ENCODE assay signal across 1 cellular context in the genomic region with DNA sequence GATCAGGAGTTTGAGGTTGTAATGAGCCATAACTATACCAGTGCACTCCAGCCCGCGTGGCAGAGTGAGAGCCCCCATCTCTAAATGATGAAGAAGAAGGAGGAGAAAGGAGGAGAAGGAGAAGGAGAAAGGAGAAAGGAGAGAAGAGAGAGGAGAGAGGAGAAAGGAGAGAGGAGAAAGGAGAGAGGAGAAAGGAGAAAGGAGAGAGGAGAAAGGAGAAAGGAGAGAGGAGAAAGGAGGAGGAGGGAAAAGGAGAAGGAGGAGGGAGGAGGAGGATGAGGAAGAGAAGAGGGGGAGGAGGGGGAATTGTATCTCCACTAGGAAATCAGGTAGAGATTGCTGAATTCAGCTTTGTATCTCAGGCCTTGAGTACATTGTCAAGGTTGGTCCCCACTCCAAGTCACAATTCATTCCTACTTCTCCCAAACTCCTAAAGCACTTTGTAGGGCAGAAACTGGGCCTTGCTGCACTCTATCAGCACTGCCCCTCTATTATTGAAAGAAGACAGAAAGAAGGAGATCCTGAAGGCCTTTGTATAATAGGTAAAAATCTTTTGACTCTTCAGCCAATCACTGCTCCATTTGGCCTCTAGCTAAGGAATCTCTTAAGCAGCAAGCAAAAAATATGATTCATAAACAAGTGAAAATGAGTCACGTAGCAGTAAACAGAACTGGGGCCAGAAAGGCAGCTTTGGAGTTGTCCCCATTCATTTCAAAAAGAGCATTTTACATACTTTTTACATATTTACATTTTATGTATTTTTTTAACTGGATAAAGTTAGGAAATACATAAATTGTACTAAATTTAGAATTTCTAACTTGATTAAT.
TF ChIP-seq lines count a peak whose summit lies in the region.

No MANE protein-coding gene starts in this region.

TF ChIP-seq in HEK293, 187 proteins besides CTCF, POLR2A, EP300 and RAD21 (continued from another document):
- TF ChIP-seq, protein P1, sequence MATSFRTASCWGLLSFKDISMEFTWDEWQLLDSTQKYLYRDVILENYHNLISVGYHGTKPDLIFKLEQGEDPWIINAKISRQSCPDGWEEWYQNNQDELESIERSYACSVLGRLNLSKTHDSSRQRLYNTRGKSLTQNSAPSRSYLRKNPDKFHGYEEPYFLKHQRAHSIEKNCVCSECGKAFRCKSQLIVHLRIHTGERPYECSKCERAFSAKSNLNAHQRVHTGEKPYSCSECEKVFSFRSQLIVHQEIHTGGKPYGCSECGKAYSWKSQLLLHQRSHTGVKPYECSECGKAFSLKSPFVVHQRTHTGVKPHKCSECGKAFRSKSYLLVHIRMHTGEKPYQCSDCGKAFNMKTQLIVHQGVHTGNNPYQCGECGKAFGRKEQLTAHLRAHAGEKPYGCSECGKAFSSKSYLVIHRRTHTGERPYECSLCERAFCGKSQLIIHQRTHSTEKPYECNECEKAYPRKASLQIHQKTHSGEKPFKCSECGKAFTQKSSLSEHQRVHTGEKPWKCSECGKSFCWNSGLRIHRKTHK (tag by site-specific recombination; IDR thresholded peaks at IDR 0.05), result no peak
- TF ChIP-seq ZNF610 (tag by site-specific recombination; IDR thresholded peaks at IDR 0.05; ENCODE audit: borderline replicate concordance), result no peak
- TF ChIP-seq, protein P2, sequence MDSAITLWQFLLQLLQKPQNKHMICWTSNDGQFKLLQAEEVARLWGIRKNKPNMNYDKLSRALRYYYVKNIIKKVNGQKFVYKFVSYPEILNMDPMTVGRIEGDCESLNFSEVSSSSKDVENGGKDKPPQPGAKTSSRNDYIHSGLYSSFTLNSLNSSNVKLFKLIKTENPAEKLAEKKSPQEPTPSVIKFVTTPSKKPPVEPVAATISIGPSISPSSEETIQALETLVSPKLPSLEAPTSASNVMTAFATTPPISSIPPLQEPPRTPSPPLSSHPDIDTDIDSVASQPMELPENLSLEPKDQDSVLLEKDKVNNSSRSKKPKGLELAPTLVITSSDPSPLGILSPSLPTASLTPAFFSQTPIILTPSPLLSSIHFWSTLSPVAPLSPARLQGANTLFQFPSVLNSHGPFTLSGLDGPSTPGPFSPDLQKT (IDR thresholded peaks at IDR 0.05; ENCODE audit: borderline replicate concordance, low read depth, low read length), result no peak
- TF ChIP-seq, protein P3, sequence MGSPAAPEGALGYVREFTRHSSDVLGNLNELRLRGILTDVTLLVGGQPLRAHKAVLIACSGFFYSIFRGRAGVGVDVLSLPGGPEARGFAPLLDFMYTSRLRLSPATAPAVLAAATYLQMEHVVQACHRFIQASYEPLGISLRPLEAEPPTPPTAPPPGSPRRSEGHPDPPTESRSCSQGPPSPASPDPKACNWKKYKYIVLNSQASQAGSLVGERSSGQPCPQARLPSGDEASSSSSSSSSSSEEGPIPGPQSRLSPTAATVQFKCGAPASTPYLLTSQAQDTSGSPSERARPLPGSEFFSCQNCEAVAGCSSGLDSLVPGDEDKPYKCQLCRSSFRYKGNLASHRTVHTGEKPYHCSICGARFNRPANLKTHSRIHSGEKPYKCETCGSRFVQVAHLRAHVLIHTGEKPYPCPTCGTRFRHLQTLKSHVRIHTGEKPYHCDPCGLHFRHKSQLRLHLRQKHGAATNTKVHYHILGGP (tag by site-specific recombination; IDR thresholded peaks at IDR 0.05), result no peak
- peak; percentile 99 for TF ChIP-seq PRDM1 (tag by site-specific recombination; IDR thresholded peaks at IDR 0.05)
- TF ChIP-seq ZNF600 (tag by site-specific recombination; IDR thresholded peaks at IDR 0.05), result no peak
- no peak for TF ChIP-seq GLI4 (tag by site-specific recombination; IDR thresholded peaks at IDR 0.05)
- TF ChIP-seq ZBTB1 (tag by site-specific recombination; IDR thresholded peaks at IDR 0.05), result no peak
- TF ChIP-seq ZNF423 (tag by site-specific recombination; IDR thresholded peaks at IDR 0.05), result no peak
- no peak for TF ChIP-seq OSR2 (tag by site-specific recombination; IDR thresholded peaks at IDR 0.05)
